In genomic region chr10:20970708-20971107, GRCh38 we compare ENCODE assay signal across 10 cellular contexts.
DNase-seq lines count a peak whose midpoint lies in the region; ATAC-seq and TF ChIP-seq lines count a peak whose summit lies in the region.
"Had no signal": no experiment of that assay in that cellular context is flagged by ENCODE, and none has a peak within 500 bp of the region (broad histone marks: within the 10 kb centered on the region; RNA-seq: fewer than 3 reads in every experiment).

No MANE protein-coding gene starts in this region.

- ATAC-seq in GM19328 (IDR thresholded peaks at IDR 0.05; ENCODE audit: unreplicated experiment) (peak; percentile 96), HG02759 (IDR thresholded peaks at IDR 0.05; ENCODE audit: unreplicated experiment) (peak; percentile 91), HG03457 (IDR thresholded peaks at IDR 0.05; ENCODE audit: unreplicated experiment) (peak; percentile 96)

- H3K27ac ChIP-seq in osteoblast (ENCODE audit: low read depth, low read length), result no peak overlapping the region

- H3K4me3 ChIP-seq in osteoblast (ENCODE audit: insufficient read depth, low read length), result no peak overlapping the region

- H3K27me3 ChIP-seq in osteoblast (ENCODE audit: insufficient read depth, low read length), result no peaks in the 10 kb centered on the region

- no peaks in the 10 kb centered on the region for H4K20me1 ChIP-seq in osteoblast (ENCODE audit: insufficient read depth, low read length)

- no peaks in the 10 kb centered on the region for H3K36me3 ChIP-seq in osteoblast (ENCODE audit: insufficient read depth, low read length)

- TF ChIP-seq CTCF in GM10266 (IDR thresholded peaks at IDR 0.05; ENCODE audit: control insufficient read depth, insufficient read depth, low read depth, missing control alignments) (no peak), osteoblast (IDR thresholded peaks at IDR 0.05; ENCODE audit: extremely low read depth, low read depth, low read length) (no peak)

- H3K9me3 ChIP-seq in osteoblast (ENCODE audit: low read depth, low read length), result no peaks in the 10 kb centered on the region

- H3K79me2 ChIP-seq in osteoblast (ENCODE audit: insufficient read depth, low read length), result no peaks in the 10 kb centered on the region

- no peak overlapping the region for H3K4me2 ChIP-seq in osteoblast (ENCODE audit: insufficient read depth, low read length)

- no peaks in the 10 kb centered on the region for H3K4me1 ChIP-seq in osteoblast (ENCODE audit: insufficient read depth, low read length)

- no peak overlapping the region for H2AFZ ChIP-seq in osteoblast (ENCODE audit: low read length)

- DNase-seq in GM10266 (ENCODE audit: extremely low spot score), result peak; percentile 13
- DNase-seq in T-helper 9 cell, result no peak
- DNase-seq in osteoblast (ENCODE audit: insufficient read length, low spot score, missing footprints), result no peak
- DNase-seq in SKM-1 (lab: John Stamatoyannopoulos, UW; ENCODE audit: unreplicated experiment), result no peak
- no peak for DNase-seq in GOT3 (lab: John Stamatoyannopoulos, UW)
- DNase-seq: activated naive CD4-positive, alpha-beta T cell treated with anti-CD3 and anti-CD28 coated beads for 36 hours; GF-D8 had no signal
